ENCODE assay signal across 11 cellular contexts in genomic region chr2:233267516-233268245, GRCh38. TPM values are rescaled to one million over a fixed set of nuclear protein-coding genes. Genes with fewer than 3 reads are reported as not detected.
DNase-seq lines count a peak whose midpoint lies in the region; ATAC-seq, FAIRE-seq and TF ChIP-seq lines count a peak whose summit lies in the region.
"Had no signal": no experiment of that assay in that cellular context is flagged by ENCODE, and none has a peak within 500 bp of the region (broad histone marks: within the 10 kb centered on the region; RNA-seq: fewer than 3 reads in every experiment).

No MANE protein-coding gene starts in this region.

- H2AFZ ChIP-seq in OCI-LY1 (ENCODE audit: low read length), result no peak overlapping the region

- 90 to 94% methylated on average over 6 of the region's 6 CpGs for WGBS in heart right ventricle, 2 donors

- H3K79me2 ChIP-seq in OCI-LY1 (ENCODE audit: insufficient read depth, low read length), result no peaks in the 10 kb centered on the region

- DNase-seq in heart right ventricle, result no peak
- no peak for DNase-seq in Right ventricle myocardium superior
- peak; percentile 52 for DNase-seq in activated naive CD4-positive, alpha-beta T cell treated with anti-CD3 and anti-CD28 coated beads, Interleukin-2, amount 50 U/mL, for 16 hours
- peak; percentile 61 to 65 for DNase-seq in stimulated activated CD8-positive, alpha-beta memory T cell treated with anti-CD3 and anti-CD28 coated beads, Interleukin-15, amount 100 ng/mL, for 48 hours (ENCODE audit: low read depth in 2 of 2)
- DNase-seq in NCI-H2227 treated with DMSO at 0.1 percent for 48 hours (lab: John Stamatoyannopoulos, UW), result no peak
- DNase-seq in NCI-H187 (lab: John Stamatoyannopoulos, UW), result no peak
- DNase-seq in D721Med (ENCODE audit: insufficient read length, low spot score), result no peak

- H3K9me3 ChIP-seq in heart right ventricle, result no peaks in the 10 kb centered on the region
- H3K9me3 ChIP-seq in OCI-LY1 (ENCODE audit: low read length), result no peaks in the 10 kb centered on the region
- H3K9me3 ChIP-seq: A549 had no signal

- peaks cover 6 to 100% (median 59%) of the 10 kb centered on the region in 9 donors for H3K36me3 ChIP-seq in heart right ventricle
- H3K36me3 ChIP-seq in OCI-LY1 (ENCODE audit: insufficient read depth, low read length), result peaks cover 100% of the 10 kb centered on the region

- intact Hi-C loops in heart right ventricle (cut with DNase I) (no loop called here), Right ventricle myocardium superior (cut with DNase I) (no loop called here)

- no peaks in the 10 kb centered on the region for H3K27me3 ChIP-seq in heart right ventricle
- no peaks in the 10 kb centered on the region for H3K27me3 ChIP-seq in OCI-LY1 (ENCODE audit: insufficient read depth, low read length)

- ATAC-seq in heart right ventricle (peak in 5 of 8 donors; percentile 41 to 65 (median 48)), Right ventricle myocardium superior (ENCODE audit: poor library complexity) (no peak)
- ATAC-seq: A549 had no signal

- H3K27ac ChIP-seq in heart right ventricle (peak overlapping the region in 1 of 10 donors; percentile 69), OCI-LY1 (ENCODE audit: low read depth, low read length, poor library complexity, severe bottlenecking) (peak overlapping the region; percentile 26)
- H3K27ac ChIP-seq: A549 had no signal

- no peak for FAIRE-seq in D721Med (lab: Jason Lieb, UNC)
- FAIRE-seq: A549 had no signal

- H3K9ac ChIP-seq in OCI-LY1 (ENCODE audit: low read length), result no peak overlapping the region

- H4K20me1 ChIP-seq in OCI-LY1 (ENCODE audit: insufficient read depth, low read length), result no peaks in the 10 kb centered on the region

- H3K4me3 ChIP-seq in heart right ventricle (no peak overlapping the region), OCI-LY1 (ENCODE audit: low read depth, low read length, poor library complexity, severe bottlenecking) (no peak overlapping the region)
- H3K4me3 ChIP-seq: A549 had no signal

- H3K9me2 ChIP-seq in OCI-LY1 (ENCODE audit: low read depth, low read length), result no peaks in the 10 kb centered on the region

- no peaks in the 10 kb centered on the region for H3F3A ChIP-seq in OCI-LY1 (ENCODE audit: insufficient read depth, low read length)

- TF ChIP-seq CTCF in heart right ventricle (IDR thresholded peaks at IDR 0.05) (no peak), OCI-LY1 (IDR thresholded peaks at IDR 0.05; ENCODE audit: low read length) (no peak), D721Med (IDR thresholded peaks at IDR 0.05; ENCODE audit: insufficient read depth, missing control alignments) (no peak)

- H3K4me1 ChIP-seq in heart right ventricle (peaks cover 0 to 10% (median 0%) of the 10 kb centered on the region in 9 donors), OCI-LY1 (ENCODE audit: insufficient read depth, low read length, severe bottlenecking) (peaks cover 25% of the 10 kb centered on the region)
- H3K4me1 ChIP-seq: A549 had no signal

- H3K4me2 ChIP-seq in OCI-LY1 (ENCODE audit: low read length), result 0 out of 2 replicates have a peak overlapping the region, but pooled peaks have one; percentile 16
- H3K4me2 ChIP-seq: A549 had no signal

RNA-seq across cellular contexts. Expression of gene ATG16L1, which starts 16.2 kb away (rescaled TPM):
- 10 to 100 TPM; 13.2 to 19.2 (median 16.7) TPM for total RNA-seq in heart right ventricle
- polyA plus RNA-seq in heart right ventricle, result 10 to 100 TPM in 1 of 2 donors, 1 to 10 TPM in 1; 7.4 to 12.1 TPM
- 17.9 TPM for total RNA-seq in Right ventricle myocardium superior

RNA-seq across cellular contexts. Expression of gene SAG, which starts 39.9 kb away (rescaled TPM):
- total RNA-seq in heart right ventricle, result not detected
- not detected for polyA plus RNA-seq in heart right ventricle
- not detected for total RNA-seq in Right ventricle myocardium superior
- total RNA-seq: lung microvascular endothelial cell, SK-MEL-5 had no signal
- polyA plus RNA-seq: A549 had no signal

Comparison
In these comparisons a context has a peak if more than half of its experiments do, and no peak if none do; other contexts are left out.
1. DNase-seq: peak in activated naive CD4-positive, alpha-beta T cell treated with anti-CD3 and anti-CD28 coated beads, Interleukin-2, amount 50 U/mL, for 16 hours (single experiment) and stimulated activated CD8-positive, alpha-beta memory T cell treated with anti-CD3 and anti-CD28 coated beads, Interleukin-15, amount 100 ng/mL, for 48 hours (2 of 2); none in heart right ventricle (0 of 2), Right ventricle myocardium superior (single experiment), NCI-H2227 treated with DMSO at 0.1 percent for 48 hours (single experiment), NCI-H187 (0 of 2) and D721Med (single experiment).